In genomic region chr7:100866721-100867039, GRCh38 we compare ENCODE assay signal across 8 cellular contexts. TPM values are rescaled to one million over a fixed set of nuclear protein-coding genes. Genes with fewer than 3 reads are reported as not detected.
DNase-seq lines count a peak whose midpoint lies in the region; ATAC-seq and TF ChIP-seq lines count a peak whose summit lies in the region.

No MANE protein-coding gene starts in this region.

- no peak for TF ChIP-seq CTCF in adrenal gland (IDR thresholded peaks at IDR 0.05)
- TF ChIP-seq CTCF in kidney epithelial cell (IDR thresholded peaks at IDR 0.05; ENCODE audit: insufficient read depth, low read length, poor library complexity, severe bottlenecking), result no peak
- TF ChIP-seq CTCF in thoracic aorta (IDR thresholded peaks at IDR 0.05), result no peak

- H3K4me3 Mint-ChIP-seq in activated CD8-positive, alpha-beta memory T cell treated with anti-CD3 and anti-CD28 coated beads, Interleukin-2, amount 10 ng/mL, durations not matched to agents 7 days and 5 days, result peak overlapping the region; percentile 91

- no peaks in the 10 kb centered on the region for H3K9me3 ChIP-seq in adrenal gland (replicated peaks in 1 of 3)
- no peaks in the 10 kb centered on the region for H3K9me3 ChIP-seq in thoracic aorta

- H3K27me3 ChIP-seq in adrenal gland (no peaks in the 10 kb centered on the region), kidney epithelial cell (ENCODE audit: control insufficient read depth, insufficient read depth, low read length) (no peaks in the 10 kb centered on the region), thoracic aorta (replicated peaks; ENCODE audit: insufficient read depth) (no peaks in the 10 kb centered on the region)

- no peaks in the 10 kb centered on the region for H3K27me3 Mint-ChIP-seq in activated CD8-positive, alpha-beta memory T cell treated with anti-CD3 and anti-CD28 coated beads, Interleukin-2, amount 10 ng/mL, durations not matched to agents 7 days and 5 days

- H3K36me3 Mint-ChIP-seq in activated CD8-positive, alpha-beta memory T cell treated with anti-CD3 and anti-CD28 coated beads, Interleukin-2, amount 10 ng/mL, durations not matched to agents 7 days and 5 days, result peaks cover 17% of the 10 kb centered on the region

- peaks cover 23 to 25% of the 10 kb centered on the region in 2 donors for H3K4me1 ChIP-seq in adrenal gland (replicated peaks in 1 of 2)
- H3K4me1 ChIP-seq in thoracic aorta (ENCODE audit: control insufficient read depth in 1 of 2, low read depth in 2 of 2), result peaks cover 8 to 31% of the 10 kb centered on the region in 2 donors

- intact Hi-C loops in adrenal gland (cut with DNase I), result no loop called here

- DNase-seq in activated CD8-positive, alpha-beta memory T cell treated with anti-CD3 and anti-CD28 coated beads, Interleukin-2, amount 10 ng/mL, durations not matched to agents 7 days and 5 days, result no peak
- no peak for DNase-seq in activated CD8-positive, alpha-beta memory T cell treated with anti-CD3 and anti-CD28 coated beads, Interleukin-2, amount 50 U/mL, for 4 hours
- DNase-seq in adrenal gland, result no peak
- DNase-seq in kidney epithelial cell (ENCODE audit: low read depth), result no peak
- DNase-seq in thoracic aorta (ENCODE audit: low spot score), result no peak
- no peak for DNase-seq in DMS 273 treated with DMSO at 0.1 percent for 48 hours (lab: John Stamatoyannopoulos, UW)
- DNase-seq in NCI-H748 treated with DMSO at 0.1 percent for 48 hours (lab: John Stamatoyannopoulos, UW), result no peak

- no peaks in the 10 kb centered on the region for H3K9me3 Mint-ChIP-seq in activated CD8-positive, alpha-beta memory T cell treated with anti-CD3 and anti-CD28 coated beads, Interleukin-2, amount 10 ng/mL, durations not matched to agents 7 days and 5 days (ENCODE audit: low read depth)

- WGBS in adrenal gland, 4 donors, result 25 to 45% (median 39%) methylated on average over 4 to 5 of the region's 5 CpGs

- peak overlapping the region in 2 of 4 donors; percentile 94 to 97 for H3K4me3 ChIP-seq in adrenal gland
- H3K4me3 ChIP-seq in kidney epithelial cell (ENCODE audit: low read depth, low read length), result peak overlapping the region; percentile 83
- peak overlapping the region; percentile 94 for H3K4me3 ChIP-seq in thoracic aorta

- H3K27ac ChIP-seq in adrenal gland (peak overlapping the region; percentile 82 to 99 (median 96)), thoracic aorta (peak overlapping the region; percentile 98 to 99)

- ATAC-seq in activated CD8-positive, alpha-beta memory T cell treated with anti-CD3 and anti-CD28 coated beads, Interleukin-2, amount 10 ng/mL, durations not matched to agents 7 days and 5 days, result no peak
- ATAC-seq in thoracic aorta (ENCODE audit: insufficient number of reproducible peaks, low FRiP score, low read depth) (no peak), GM18498 (IDR thresholded peaks at IDR 0.05; ENCODE audit: unreplicated experiment) (no peak)

- H3K36me3 ChIP-seq in adrenal gland (replicated peaks in 1 of 2), result peaks cover 0 to 17% of the 10 kb centered on the region in 2 donors
- peaks cover 3% of the 10 kb centered on the region for H3K36me3 ChIP-seq in kidney epithelial cell (ENCODE audit: control insufficient read depth, insufficient read depth, low read length)
- H3K36me3 ChIP-seq in thoracic aorta, result peaks cover 14% of the 10 kb centered on the region

- peak overlapping the region; percentile 92 for H3K27ac Mint-ChIP-seq in activated CD8-positive, alpha-beta memory T cell treated with anti-CD3 and anti-CD28 coated beads, Interleukin-2, amount 10 ng/mL, durations not matched to agents 7 days and 5 days

- no peak for TF ChIP-seq POLR2A in adrenal gland (IDR thresholded peaks at IDR 0.05)

- peaks cover 22% of the 10 kb centered on the region for H3K4me1 Mint-ChIP-seq in activated CD8-positive, alpha-beta memory T cell treated with anti-CD3 and anti-CD28 coated beads, Interleukin-2, amount 10 ng/mL, durations not matched to agents 7 days and 5 days

- CTCF ChIA-PET in activated CD8-positive, alpha-beta memory T cell treated with anti-CD3 and anti-CD28 coated beads, Interleukin-2, amount 10 ng/mL, durations not matched to agents 7 days and 5 days (lab: Charles Lee), result interaction anchor here (1.2 to 1.6 kb wide), 2 partner anchors 14 to 192 kb away, joined by 4 to 8 read pairs; partner anchors contain the start of gene SLC12A9

RNA-seq across cellular contexts. Expression of gene TRIP6, which starts 0.5 kb away (rescaled TPM):
- 10 to 100 TPM; 38.2 to 39.3 TPM for total RNA-seq in activated CD8-positive, alpha-beta memory T cell treated with anti-CD3 and anti-CD28 coated beads, Interleukin-2, amount 10 ng/mL, durations not matched to agents 7 days and 5 days
- total RNA-seq in adrenal gland (100 to 1,000 TPM in 2 of 8 donors, 10 to 100 TPM in 6; 44.8 to 105 (median 75.6) TPM), kidney epithelial cell (113 and 114 TPM in 2 replicates), thoracic aorta (100 to 1,000 TPM in 1 of 2 donors, 10 to 100 TPM in 1; 71.9 to 103 TPM)
- polyA plus RNA-seq in adrenal gland, result 10 to 100 TPM in 2 of 3 donors, 1 to 10 TPM in 1; 8.9 to 88.6 (median 67.6) TPM

RNA-seq across cellular contexts. Expression of gene SRRT, which starts 8.2 kb away (rescaled TPM):
- 100 to 1,000 TPM; 290 to 312 TPM for total RNA-seq in activated CD8-positive, alpha-beta memory T cell treated with anti-CD3 and anti-CD28 coated beads, Interleukin-2, amount 10 ng/mL, durations not matched to agents 7 days and 5 days
- total RNA-seq in adrenal gland, result 100 to 1,000 TPM in 4 of 8 donors, 10 to 100 TPM in 4; 44.0 to 156 (median 90.6) TPM
- 100 to 1,000 TPM in 2 of 3 donors, 10 to 100 TPM in 1; 83.7 to 289 (median 226) TPM for polyA plus RNA-seq in adrenal gland
- total RNA-seq in kidney epithelial cell, result 65.9 and 67.9 TPM in 2 replicates
- total RNA-seq in thoracic aorta, result 100 to 1,000 TPM; 109 TPM

RNA-seq across cellular contexts. Expression of gene SLC12A9, which starts 14.2 kb away (rescaled TPM):
- total RNA-seq in activated CD8-positive, alpha-beta memory T cell treated with anti-CD3 and anti-CD28 coated beads, Interleukin-2, amount 10 ng/mL, durations not matched to agents 7 days and 5 days, result 10 to 100 TPM; 28.6 to 30.1 TPM
- 10 to 100 TPM in 7 of 8 donors, 1 to 10 TPM in 1; 8.0 to 35.1 (median 20.2) TPM for total RNA-seq in adrenal gland
- 10 to 100 TPM in 2 of 3 donors, 1 to 10 TPM in 1; 6.1 to 60.3 (median 34.6) TPM for polyA plus RNA-seq in adrenal gland
- 15.7 and 18.3 TPM in 2 replicates for total RNA-seq in kidney epithelial cell
- total RNA-seq in thoracic aorta, result 10 to 100 TPM; 20.0 to 25.2 TPM

RNA-seq across cellular contexts. Expression of gene UFSP1, which starts 22.8 kb away (rescaled TPM):
- 1 to 10 TPM; 2.3 to 2.7 TPM for total RNA-seq in activated CD8-positive, alpha-beta memory T cell treated with anti-CD3 and anti-CD28 coated beads, Interleukin-2, amount 10 ng/mL, durations not matched to agents 7 days and 5 days
- 10 to 100 TPM in 1 of 8 donors, 1 to 10 TPM in 7; 2.8 to 12.7 (median 5.9) TPM for total RNA-seq in adrenal gland
- 1 to 10 TPM; 2.5 to 6.8 (median 6.5) TPM for polyA plus RNA-seq in adrenal gland
- total RNA-seq in kidney epithelial cell, result 1.6 and 4.3 TPM in 2 replicates
- total RNA-seq in thoracic aorta, result 1 to 10 TPM; 2.7 to 4.1 TPM

RNA-seq across cellular contexts. Expression of gene ACHE, which starts 29.0 kb away (rescaled TPM):
- total RNA-seq in activated CD8-positive, alpha-beta memory T cell treated with anti-CD3 and anti-CD28 coated beads, Interleukin-2, amount 10 ng/mL, durations not matched to agents 7 days and 5 days, result under 1 TPM in 1 of 2 experiments, not detected in 1; 0.23 TPM
- total RNA-seq in adrenal gland (10 to 100 TPM in 1 of 8 donors, 1 to 10 TPM in 4, under 1 TPM in 3; 0.26 to 10.2 (median 2.2) TPM), kidney epithelial cell (1.3 and 6.4 TPM in 2 replicates), thoracic aorta (1 to 10 TPM; 3.7 to 5.1 TPM)
- polyA plus RNA-seq in adrenal gland, result 1 to 10 TPM; 1.2 to 3.3 (median 3.0) TPM
